In genomic region chr12:16346931-16347330, GRCh38 we compare ENCODE assay signal across 7 cellular contexts. TPM values are rescaled to one million over a fixed set of nuclear protein-coding genes. Genes with fewer than 3 reads are reported as not detected.
A peak's percentile ranks its signal among the peaks of the same experiment; 100 is the strongest.
DNase-seq lines count a peak whose midpoint lies in the region; ATAC-seq, FAIRE-seq and TF ChIP-seq lines count a peak whose summit lies in the region.

No MANE protein-coding gene starts in this region.

- FAIRE-seq in HepG2 (lab: Jason Lieb, UNC) (peak; percentile 21), RCC 7860 (lab: Jason Lieb, UNC) (no peak)

- H3K27ac ChIP-seq in caudate nucleus (ENCODE audit: low read depth, low read length) (peak overlapping the region; percentile 17), HepG2 (ENCODE audit: extremely low read length, insufficient read depth, low read length) (peak overlapping the region; percentile 87), thyroid gland (peak overlapping the region; percentile 80 to 93 (median 93))

- DNase-seq in NAMALWA (ENCODE audit: low spot score) (peak; percentile 14), caudate nucleus (lab: John Stamatoyannopoulos, UW) (no peak), HepG2 (ENCODE audit: low spot score) (peak; percentile 62), thyroid gland (peak; percentile 7 to 13), RCC 7860 (ENCODE audit: low spot score) (no peak), NCI-H2107 (lab: John Stamatoyannopoulos, UW) (no peak)
- no peak for DNase-seq in effector CD8-positive, alpha-beta T cell (lab: John Stamatoyannopoulos, UW)

- TF ChIP-seq EP300 in HepG2 (IDR thresholded peaks at IDR 0.05; ENCODE audit: low read depth in 2 of 2, low read length in 2 of 2): no peak
- no peak for TF ChIP-seq EP300 in HepG2 (CRISPR knock-in tag; IDR thresholded peaks at IDR 0.05; ENCODE audit: borderline replicate concordance)

- no peak for TF ChIP-seq POLR2A in HepG2 (IDR thresholded peaks at IDR 0.05; ENCODE audit: insufficient read depth in 1 of 2, low read depth in 2 of 2, low read length in 2 of 2)
- TF ChIP-seq POLR2A in thyroid gland (IDR thresholded peaks at IDR 0.05): no peak

- H3K4me1 ChIP-seq in HepG2 (ENCODE audit: insufficient read depth, low read length) (peaks cover 60% of the 10 kb centered on the region), thyroid gland (peaks cover 20 to 28% of the 10 kb centered on the region in 2 donors)

- H3K9ac ChIP-seq in HepG2 (ENCODE audit: insufficient read depth, low read depth, low read length): peak overlapping the region; percentile 81

- CTCF ChIA-PET in HepG2 (lab: Yijun Ruan, JAX; ENCODE audit: low intra/inter-chr PET ratio, low total read pairs): no interaction called here

- no peaks in the 10 kb centered on the region for H3K27me3 ChIP-seq in HepG2 (ENCODE audit: control insufficient read depth in 1 of 2, insufficient read depth in 2 of 2, low read length in 2 of 2)
- H3K27me3 ChIP-seq in thyroid gland: no peaks in the 10 kb centered on the region

- H4K20me1 ChIP-seq in HepG2 (ENCODE audit: insufficient read depth, low read length): no peaks in the 10 kb centered on the region; the same call in 1 of the 2 replicates

- peak; percentile 32 for ATAC-seq in HepG2

- TSS peak; percentile 91 for BruUV-seq in HepG2 (replicated peaks; lab: Mats Ljungman, UMichigan)

- TF ChIP-seq CTCF in HepG2 (CRISPR knock-in tag; IDR thresholded peaks at IDR 0.05): no peak
- no peak for TF ChIP-seq CTCF in thyroid gland (IDR thresholded peaks at IDR 0.05)

- POLR2A ChIA-PET in HepG2 (lab: Yijun Ruan, JAX): no interaction called here

- H3K9me3 ChIP-seq in HepG2 (ENCODE audit: low read length): no peaks in the 10 kb centered on the region
- H3K9me3 ChIP-seq in thyroid gland: no peaks in the 10 kb centered on the region

- H2AFZ ChIP-seq in HepG2 (ENCODE audit: low read length): peak overlapping the region; percentile 85

- peak overlapping the region; percentile 88 for H3K4me2 ChIP-seq in HepG2 (ENCODE audit: low read depth, low read length)

- in situ Hi-C loops in HepG2 (cut with HindIII; ENCODE audit: extremely low pct_ligation_motif_present, low pct_unique_long_range_greater_than_20kb): no loop called here

- no peak for TF ChIP-seq RAD21 in HepG2 (CRISPR knock-in tag; IDR thresholded peaks at IDR 0.05)

- H3K36me3 ChIP-seq in HepG2 (replicated peaks in 1 of 2; ENCODE audit: control insufficient read depth in 1 of 2, insufficient read depth in 2 of 2, low read length in 2 of 2) (no peaks in the 10 kb centered on the region), thyroid gland (no peaks in the 10 kb centered on the region)

- WGBS in HepG2 (ENCODE audit: low lambda C conversion rate): 2% methylated on average over 5 of the region's 6 CpGs
- WGBS in thyroid gland, 2 donors: 51 to 58% methylated on average over 6 of the region's 6 CpGs

- H3K4me3 ChIP-seq in HepG2 (replicated peaks in 1 of 3; ENCODE audit: insufficient read depth in 1 of 3, low read depth in 2 of 3, low read length in 3 of 3): peak overlapping the region; percentile 74 to 76 (median 75)
- H3K4me3 ChIP-seq in thyroid gland (replicated peaks in 1 of 3): peak overlapping the region; percentile 6 to 40 (median 12)

- intact Hi-C loops in HepG2 (cut with micrococcal nuclease; ENCODE audit: unreplicated experiment) (no loop called here), thyroid gland (cut with DNase I) (no loop called here)

- H3K79me2 ChIP-seq in HepG2 (ENCODE audit: insufficient read depth, low read length): peaks cover 40% of the 10 kb centered on the region

TF ChIP-seq in HepG2, 621 proteins besides CTCF, POLR2A, EP300 and RAD21:
- TF ChIP-seq MAFF (IDR thresholded peaks at IDR 0.05; ENCODE audit: low read depth, low read length): peak; percentile 33; the same call in 1 of the 2 replicates
- TF ChIP-seq TEAD3 (CRISPR knock-in tag; optimal IDR thresholded peaks at IDR 0.05; ENCODE audit: borderline replicate concordance): peak; percentile 39
- no peak for TF ChIP-seq MXI1 (IDR thresholded peaks at IDR 0.05; ENCODE audit: borderline replicate concordance, low read depth, low read length)
- no peak for TF ChIP-seq RBM39 (IDR thresholded peaks at IDR 0.05; ENCODE audit: low read depth, low read length, poor library complexity, severe bottlenecking)
- 0 out of 2 replicates have a peak, but pooled peaks have one; percentile 9 for TF ChIP-seq SOX5 (CRISPR knock-in tag; IDR thresholded peaks at IDR 0.05; ENCODE audit: borderline replicate concordance)
- no peak for TF ChIP-seq SRSF1 (optimal IDR thresholded peaks at IDR 0.05; ENCODE audit: low read depth, low read length)
- peak; percentile 3 for TF ChIP-seq CBX1 (IDR thresholded peaks at IDR 0.05; ENCODE audit: low read depth)
- TF ChIP-seq PAX8 (CRISPR knock-in tag; IDR thresholded peaks at IDR 0.05; ENCODE audit: borderline replicate concordance): no peak
- peak in 1 of 2 experiments; percentile 40; a peak in 1 of 4 replicates for TF ChIP-seq KLF16 (CRISPR knock-in tag; IDR thresholded peaks at IDR 0.05)
- TF ChIP-seq MAFK (conservative IDR thresholded peaks at IDR 0.05 in 1 of 2, IDR thresholded peaks at IDR 0.05 in 1 of 2; ENCODE audit: low read length in 2 of 2): peak; percentile 35 to 67
- no peak for TF ChIP-seq CSRNP2 (CRISPR knock-in tag; conservative IDR thresholded peaks at IDR 0.05; ENCODE audit: low read depth)
- peak; percentile 56 for TF ChIP-seq CEBPB (IDR thresholded peaks at IDR 0.05; ENCODE audit: borderline replicate concordance, low read depth, low read length)
- TF ChIP-seq CEBPG (CRISPR knock-in tag; IDR thresholded peaks at IDR 0.05): peak; percentile 64; the same call in 1 of the 2 replicates
- TF ChIP-seq DNMT3B (CRISPR knock-in tag; conservative IDR thresholded peaks at IDR 0.05): 0 out of 2 replicates have a peak, but pooled peaks have one; percentile 12
- TF ChIP-seq NFE2L2 (IDR thresholded peaks at IDR 0.05; ENCODE audit: low read length): peak; percentile 54; the same call in 1 of the 2 replicates
- TF ChIP-seq NFE2 (CRISPR knock-in tag; IDR thresholded peaks at IDR 0.05): peak; percentile 32; the same call in 1 of the 2 replicates

RNA-seq across cellular contexts. Expression of gene MGST1, which starts 0.5 kb away (rescaled TPM):
- total RNA-seq in HepG2 (2016; rRNA removed; fragmentation: Illumina TruSeq; extraction: Trizol): 96.0 and 119 TPM in 2 replicates
- 43.0 and 57.9 TPM in 2 replicates for total RNA-seq in HepG2 (2016; cell fraction: cytosol; rRNA removed; fragmentation: Illumina TruSeq; extraction: Trizol; ENCODE audit: low read depth)
- total RNA-seq in HepG2 (2016; cell fraction: insoluble cytoplasmic fraction; rRNA removed; fragmentation: Illumina TruSeq; extraction: Trizol): 85.5 and 124 TPM in 2 replicates
- 67.6 and 68.8 TPM in 2 replicates for total RNA-seq in HepG2 (2016; cell fraction: membrane; rRNA removed; fragmentation: Illumina TruSeq; extraction: Trizol)
- 147 and 150 TPM in 2 replicates for total RNA-seq in HepG2 (2016; cell fraction: nucleus; rRNA removed; fragmentation: Illumina TruSeq; extraction: Trizol)
- polyA plus RNA-seq in HepG2 (2011; rRNA removed): 109 and 152 TPM in 2 replicates
- 77.4 and 102 TPM in 2 replicates for polyA plus RNA-seq in HepG2 (2011; cell fraction: cytosol; rRNA removed)
- 21.1 and 35.4 TPM in 2 replicates for polyA plus RNA-seq in HepG2 (2011; cell fraction: nucleus; rRNA removed)
- polyA plus RNA-seq in HepG2 (2012): 130 and 168 TPM in 2 replicates
- polyA plus RNA-seq in HepG2 (2016; cell fraction: cytosol; fragmentation: Illumina TruSeq; extraction: Trizol; ENCODE audit: low read depth): 129 and 148 TPM in 2 replicates
- polyA plus RNA-seq in HepG2 (2016; cell fraction: insoluble cytoplasmic fraction; fragmentation: Illumina TruSeq; extraction: Trizol; ENCODE audit: low read depth): 275 and 282 TPM in 2 replicates
- 145 and 157 TPM in 2 replicates for polyA plus RNA-seq in HepG2 (2016; cell fraction: membrane; fragmentation: Illumina TruSeq; extraction: Trizol; ENCODE audit: low read depth)
- polyA plus RNA-seq in HepG2 (2016; cell fraction: nucleus; fragmentation: Illumina TruSeq; extraction: Trizol; ENCODE audit: insufficient read depth, low read depth): 447 and 475 TPM in 2 replicates
- polyA minus RNA-seq in HepG2 (2011; rRNA and poly(A)+ RNA removed; ENCODE audit: low replicate concordance): 118 and 242 TPM in 2 replicates
- polyA minus RNA-seq in HepG2 (2011; cell fraction: cytosol; rRNA and poly(A)+ RNA removed): 51.3 and 69.3 TPM in 2 replicates
- polyA minus RNA-seq in HepG2 (2011; cell fraction: nucleus; rRNA and poly(A)+ RNA removed): 47.0 and 48.3 TPM in 2 replicates
- 100 to 1,000 TPM; 454 to 666 (median 594) TPM for total RNA-seq in thyroid gland

Comparison
In these comparisons a context has a peak if more than half of its experiments do, and no peak if none do; other contexts are left out.
1. DNase-seq: peak in NAMALWA (single experiment), HepG2 (single experiment) and thyroid gland (2 of 2); none in caudate nucleus (0 of 61), effector CD8-positive, alpha-beta T cell (single experiment), RCC 7860 (single experiment) and NCI-H2107 (single experiment).
2. H3K27ac ChIP-seq: peak in every context shown above with its lines; median percentile 93 in thyroid gland; 87 in HepG2; 17 in caudate nucleus.